9 cellular contexts compared by ENCODE assay signal in the genomic region with DNA sequence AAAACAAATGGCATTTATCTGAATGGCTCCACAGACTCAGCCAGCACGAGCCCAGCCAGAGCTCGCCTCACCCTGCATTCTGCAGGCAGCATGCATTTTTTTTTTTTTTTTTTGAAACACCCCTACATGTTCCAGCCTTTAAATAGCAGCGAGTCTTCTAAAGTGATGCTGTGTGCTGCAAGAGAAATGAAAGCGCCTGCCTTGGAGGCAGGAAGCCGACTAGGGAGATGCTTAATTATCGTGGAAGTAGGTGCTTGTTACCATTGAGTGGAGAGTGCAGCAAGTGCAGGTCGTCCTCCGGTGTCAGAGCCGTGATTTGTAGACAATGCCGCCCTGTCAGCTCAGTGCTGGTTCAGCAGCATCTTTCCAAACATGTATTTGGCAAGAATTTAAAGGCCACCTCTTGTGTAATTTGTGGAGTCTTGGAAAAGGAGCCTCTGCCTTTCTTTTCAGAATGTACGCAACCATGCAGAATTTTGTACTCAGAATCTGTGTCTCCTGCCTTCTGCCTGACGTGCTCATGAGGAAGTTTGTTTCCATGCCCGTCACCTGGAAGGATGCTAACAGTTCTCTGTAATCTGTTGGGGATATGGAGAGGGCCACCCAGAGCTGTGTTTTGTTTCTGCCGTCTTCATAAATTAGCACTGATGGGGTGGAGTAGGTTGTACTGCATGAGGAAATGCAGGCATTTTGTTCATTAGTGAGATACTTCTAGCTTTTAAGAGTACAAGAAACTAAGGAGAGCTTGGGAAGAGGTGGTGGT.
DNase-seq lines count a peak whose midpoint lies in the region; ATAC-seq and TF ChIP-seq lines count a peak whose summit lies in the region.
"Had no signal": no experiment of that assay in that cellular context is flagged by ENCODE, and none has a peak within 500 bp of the region (broad histone marks: within the 10 kb centered on the region; RNA-seq: fewer than 3 reads in every experiment).

No MANE protein-coding gene starts in this region.

- no peak overlapping the region for H3K27ac ChIP-seq in HEK293 (ENCODE audit: extremely low read depth, low read depth, low read length)
- peak overlapping the region; percentile 13 to 48 for H3K27ac ChIP-seq in ascending aorta

- CTCF ChIA-PET in HEK293 (lab: Yijun Ruan, JAX), result no interaction called here

- H3K4me3 ChIP-seq in HEK293 (ENCODE audit: low read depth, low read length), result no peak overlapping the region
- H3K4me3 ChIP-seq in ascending aorta, result peak overlapping the region; percentile 43 to 52

- no peaks in the 10 kb centered on the region for H3K9me3 ChIP-seq in HEK293 (ENCODE audit: control insufficient read depth, insufficient read depth, low read depth, low read length)
- H3K9me3 ChIP-seq in ascending aorta, result no peaks in the 10 kb centered on the region

- H3K36me3 ChIP-seq in HEK293 (ENCODE audit: control insufficient read depth in 2 of 2, insufficient read depth in 1 of 2, low read length in 2 of 2) (no peaks in the 10 kb centered on the region), ascending aorta (no peaks in the 10 kb centered on the region)

- no peak for ATAC-seq in GM21528 (IDR thresholded peaks at IDR 0.05; ENCODE audit: low FRiP score, unreplicated experiment)
- no peak for ATAC-seq in HG03196 (IDR thresholded peaks at IDR 0.05; ENCODE audit: unreplicated experiment)
- ATAC-seq: stimulated activated naive CD8-positive, alpha-beta T cell treated with anti-CD3 and anti-CD28 coated beads, Interleukin-15, Interleukin-2, amounts not matched to agents 100 U/mL and 50 U/mL, for 24 hours had no signal

- no peaks in the 10 kb centered on the region for H3K27me3 ChIP-seq in ascending aorta

- TF ChIP-seq CTCF in HEK293 (tag by site-specific recombination; IDR thresholded peaks at IDR 0.05) (no peak), ascending aorta (IDR thresholded peaks at IDR 0.05) (no peak)

- intact Hi-C loops in ascending aorta (cut with DNase I), result loop anchor here (5.0 kb wide), 1 partner anchor 49 kb away; no protein-coding TSS in a partner anchor

- no peak for DNase-seq in ascending aorta (ENCODE audit: low spot score in 2 of 2)
- DNase-seq in islet precursor cell, result peak; percentile 81
- DNase-seq in superior temporal gyrus (ENCODE audit: extremely low spot score), result peak; percentile 77
- no peak for DNase-seq in NCI-H1694 treated with DMSO at 0.1 percent for 48 hours (lab: John Stamatoyannopoulos, UW)
- no peak for DNase-seq in activated CD8-positive, alpha-beta memory T cell treated with anti-CD3 and anti-CD28 coated beads for 24 hours
- DNase-seq: stimulated activated naive CD8-positive, alpha-beta T cell treated with anti-CD3 and anti-CD28 coated beads, Interleukin-15, Interleukin-2, amounts not matched to agents 100 U/mL and 50 U/mL, for 24 hours had no signal

- H3K4me1 ChIP-seq in HEK293 (ENCODE audit: control insufficient read depth, insufficient read depth, low read length), result peaks cover 15% of the 10 kb centered on the region
- peaks cover 0 to 12% of the 10 kb centered on the region in 2 donors for H3K4me1 ChIP-seq in ascending aorta

- POLR2A ChIA-PET in HEK293 (lab: Yijun Ruan, JAX), result no interaction called here

TF ChIP-seq in HEK293, 187 proteins besides CTCF, POLR2A, EP300 and RAD21:
- TF ChIP-seq ZNF596 (tag by site-specific recombination; IDR thresholded peaks at IDR 0.05) (no peak), ZNF660 (tag by site-specific recombination; IDR thresholded peaks at IDR 0.05) (no peak), ZNF292 (tag by site-specific recombination; IDR thresholded peaks at IDR 0.05; ENCODE audit: borderline replicate concordance, low read depth) (no peak), ZNF302 (tag by site-specific recombination; IDR thresholded peaks at IDR 0.05; ENCODE audit: low read depth) (no peak), SCRT2 (tag by site-specific recombination; IDR thresholded peaks at IDR 0.05) (0 out of 2 replicates have a peak, but pooled peaks have one; percentile 2), ZNF132 (tag by site-specific recombination; IDR thresholded peaks at IDR 0.05; ENCODE audit: borderline replicate concordance) (no peak), ZBTB44 (tag by site-specific recombination; IDR thresholded peaks at IDR 0.05) (0 out of 2 replicates have a peak, but pooled peaks have one; percentile 13)

Comparison
In these comparisons a context has a peak if more than half of its experiments do, and no peak if none do; other contexts are left out.
1. DNase-seq: peak in islet precursor cell (single experiment) and superior temporal gyrus (single experiment); none in ascending aorta (0 of 2), NCI-H1694 treated with DMSO at 0.1 percent for 48 hours (single experiment) and activated CD8-positive, alpha-beta memory T cell treated with anti-CD3 and anti-CD28 coated beads for 24 hours (single experiment).